7 cellular contexts compared by ENCODE assay signal in the genomic region with DNA sequence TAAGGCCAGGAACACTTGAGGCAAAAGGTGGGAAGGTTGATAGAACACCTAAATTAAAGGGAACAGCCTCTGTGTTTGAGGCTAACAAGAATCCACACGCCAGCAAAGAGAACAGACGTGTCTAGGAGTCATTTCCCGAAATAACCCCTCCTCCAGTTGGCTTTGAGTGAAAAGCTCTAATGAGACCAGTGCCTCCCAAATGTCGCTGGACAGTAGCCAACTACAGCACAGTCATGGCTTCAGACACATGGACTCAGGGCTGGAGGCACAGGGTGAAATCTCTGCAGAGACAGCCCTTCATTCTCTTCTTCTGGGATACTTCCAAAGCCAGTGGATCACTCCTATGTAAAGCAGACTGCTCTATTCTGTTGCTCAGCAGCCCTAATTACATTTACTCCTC. TPM values are rescaled to one million over a fixed set of nuclear protein-coding genes. Genes with fewer than 3 reads are reported as not detected.
DNase-seq lines count a peak whose midpoint lies in the region; ATAC-seq, FAIRE-seq and TF ChIP-seq lines count a peak whose summit lies in the region.

No MANE protein-coding gene starts in this region.

- TF ChIP-seq CTCF in bronchial epithelial cell (IDR thresholded peaks at IDR 0.05; ENCODE audit: insufficient read depth, low read length, severe bottlenecking) = no peak

- no peak overlapping the region for H3K4me3 ChIP-seq in bronchial epithelial cell (ENCODE audit: low read depth, low read length)
- no peak overlapping the region for H3K4me3 ChIP-seq in thymus (ENCODE audit: low read length)
- no peak overlapping the region for H3K4me3 ChIP-seq in Karpas-422 (ENCODE audit: low read length)

- 85% methylated on average over 4 of the region's 4 CpGs for WGBS in thymus

- H3K9me3 ChIP-seq in thymus (ENCODE audit: control insufficient read depth) = no peaks in the 10 kb centered on the region
- no peaks in the 10 kb centered on the region for H3K9me3 ChIP-seq in Karpas-422 (ENCODE audit: low read length)

- H3K27me3 ChIP-seq in bronchial epithelial cell (ENCODE audit: control insufficient read depth, insufficient read depth, low read length) (no peaks in the 10 kb centered on the region), thymus (ENCODE audit: control insufficient read depth, insufficient read depth) (no peaks in the 10 kb centered on the region), Karpas-422 (ENCODE audit: low read length) (no peaks in the 10 kb centered on the region)

- no peaks in the 10 kb centered on the region for H3K79me2 ChIP-seq in Karpas-422 (ENCODE audit: low read length)

- H3K4me1 ChIP-seq in thymus (ENCODE audit: control insufficient read depth, insufficient read depth, low read length) (no peaks in the 10 kb centered on the region), Karpas-422 (ENCODE audit: low read length) (no peaks in the 10 kb centered on the region)

- H2AFZ ChIP-seq in Karpas-422 (ENCODE audit: low read length) = no peak overlapping the region

- H4K20me1 ChIP-seq in Karpas-422 (ENCODE audit: insufficient read depth, low read depth, low read length) = no peaks in the 10 kb centered on the region

- ATAC-seq in HG03442 (IDR thresholded peaks at IDR 0.05; ENCODE audit: unreplicated experiment) = no peak

- no peaks in the 10 kb centered on the region for H3K9me2 ChIP-seq in Karpas-422 (replicated peaks; ENCODE audit: insufficient read depth, low read length)

- no peak overlapping the region for H3K4me2 ChIP-seq in Karpas-422 (ENCODE audit: low read depth, low read length, poor library complexity, severe bottlenecking)

- H3K9ac ChIP-seq in Karpas-422 (ENCODE audit: low read length) = no peak overlapping the region

- no peaks in the 10 kb centered on the region for H3K36me3 ChIP-seq in bronchial epithelial cell (ENCODE audit: control insufficient read depth, insufficient read depth, low read length)
- no peaks in the 10 kb centered on the region for H3K36me3 ChIP-seq in thymus (ENCODE audit: control insufficient read depth, insufficient read depth)
- no peaks in the 10 kb centered on the region for H3K36me3 ChIP-seq in Karpas-422 (ENCODE audit: insufficient read depth, low read length)

- FAIRE-seq in bronchial epithelial cell (lab: Jason Lieb, UNC) = peak; percentile 83

- H3K27ac ChIP-seq in thymus (ENCODE audit: low read depth) (peak overlapping the region; percentile 11), Karpas-422 (ENCODE audit: low read length) (no peak overlapping the region)

- DNase-seq in NCI-H1694 treated with DMSO at 0.1 percent for 48 hours (lab: John Stamatoyannopoulos, UW) (peak; percentile 97), bronchial epithelial cell (ENCODE audit: low read depth) (peak; percentile 98), kidney glomerular epithelial cell (lab: John Stamatoyannopoulos, UW) (peak; percentile 22), RPMI8226 (no peak), Karpas-422 (no peak)

RNA-seq across cellular contexts. Expression of a gene that starts 49.6 kb away (rescaled TPM):
- 48.4 and 63.5 TPM in 2 replicates for total RNA-seq in bronchial epithelial cell
- 7.4 TPM for polyA plus RNA-seq in thymus
- not detected in 2 replicates for total RNA-seq in Karpas-422 (2014; rRNA removed; shearing (Covaris generic); ENCODE audit: low replicate concordance)

RNA-seq across cellular contexts. Expression of a gene that starts 50.0 kb away (rescaled TPM):
- total RNA-seq in bronchial epithelial cell = 62.4 and 89.7 TPM in 2 replicates
- 42.4 TPM for polyA plus RNA-seq in thymus
- not detected in 2 replicates for total RNA-seq in Karpas-422 (2014; rRNA removed; shearing (Covaris generic); ENCODE audit: low replicate concordance)

Comparison
In these comparisons a context has a peak if more than half of its experiments do, and no peak if none do; other contexts are left out.
1. DNase-seq: peak in NCI-H1694 treated with DMSO at 0.1 percent for 48 hours (single experiment), bronchial epithelial cell (single experiment) and kidney glomerular epithelial cell (single experiment); none in RPMI8226 (single experiment) and Karpas-422 (single experiment).
2. RNA of a gene that starts 49.6 kb away (total RNA-seq): 48.4 to 63.5 TPM in bronchial epithelial cell; not detected in Karpas-422; every median in the first group is over 10 times any median in the second.
3. RNA of a gene that starts 50.0 kb away (total RNA-seq): 62.4 to 89.7 TPM in bronchial epithelial cell; not detected in Karpas-422; every median in the first group is over 10 times any median in the second.